ENCODE assay signal across 8 cellular contexts in the genomic region with DNA sequence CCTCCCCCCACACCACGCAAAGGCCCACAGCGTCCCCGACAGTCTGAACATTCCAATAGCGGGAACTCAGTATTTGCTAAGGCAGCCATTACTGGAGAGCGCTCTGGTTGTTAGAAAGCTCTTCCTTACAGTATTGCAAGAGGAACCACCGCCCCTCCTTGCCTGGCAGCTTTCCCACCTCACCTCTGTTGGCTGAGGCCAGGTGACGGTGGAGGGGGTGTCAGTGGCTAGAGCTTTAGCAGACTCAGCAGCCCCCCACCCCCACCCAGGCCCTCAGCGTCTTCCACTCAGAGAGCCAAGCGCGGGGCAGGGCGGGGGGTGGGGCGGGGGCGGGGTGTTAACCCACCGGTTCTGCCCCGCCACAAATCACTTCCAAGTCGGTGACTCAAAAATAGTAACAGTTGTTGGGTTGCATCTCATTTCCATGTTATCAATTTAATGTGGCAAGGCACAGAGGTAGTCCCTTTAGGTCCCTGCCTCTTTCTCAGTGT. TPM values are rescaled to one million over a fixed set of nuclear protein-coding genes. Genes with fewer than 3 reads are reported as not detected.
DNase-seq lines count a peak whose midpoint lies in the region; ATAC-seq, FAIRE-seq and TF ChIP-seq lines count a peak whose summit lies in the region.

No MANE protein-coding gene starts in this region.

- ATAC-seq in GM21381 (IDR thresholded peaks at IDR 0.05; ENCODE audit: unreplicated experiment), result no peak

- H3K27ac ChIP-seq in VCaP (peak overlapping the region; percentile 71), endothelial cell of umbilical vein (ENCODE audit: insufficient read depth, low read depth, low read length) (peak overlapping the region; percentile 48)

- peak overlapping the region; percentile 6 for H3K4me2 ChIP-seq in endothelial cell of umbilical vein (ENCODE audit: insufficient read depth, low read length)

- H3K4me3 Mint-ChIP-seq in nephron, result peak overlapping the region; percentile 90 to 94 (median 92)

- FAIRE-seq in endothelial cell of umbilical vein (lab: Jason Lieb, UNC), result peak; percentile 44

- H3K9me3 Mint-ChIP-seq in nephron, result no peaks in the 10 kb centered on the region

- H3K27me3 Mint-ChIP-seq in nephron (ENCODE audit: low read depth), result no peaks in the 10 kb centered on the region

- no peak overlapping the region for H3K9ac ChIP-seq in endothelial cell of umbilical vein (replicated peaks; ENCODE audit: extremely low read depth, insufficient read depth, low read length)

- TF ChIP-seq CTCF in VCaP (conservative IDR thresholded peaks at IDR 0.05), result no peak
- no peak for TF ChIP-seq CTCF in endothelial cell of umbilical vein (IDR thresholded peaks at IDR 0.05; ENCODE audit: extremely low read depth in 1 of 2, insufficient read depth in 1 of 2, low read depth in 1 of 2, low read length in 2 of 2)
- TF ChIP-seq CTCF in nephron (IDR thresholded peaks at IDR 0.05; ENCODE audit: unreplicated experiment in 3 of 3), result no peak

- H3K4me3 ChIP-seq in endothelial cell of umbilical vein (replicated peaks in 1 of 3; ENCODE audit: insufficient read depth in 1 of 3, low read depth in 1 of 3, low read length in 3 of 3), result no peak overlapping the region

- intact Hi-C loops in endothelial cell of umbilical vein (cut with micrococcal nuclease), result loop anchor here (1.0 to 5.0 kb wide), 3 partner anchors 101 to 357 kb away; partner anchors contain the start of gene WNK4

- no peaks in the 10 kb centered on the region for H3K79me2 ChIP-seq in endothelial cell of umbilical vein (ENCODE audit: control insufficient read depth, insufficient read depth, low read length)

- no peaks in the 10 kb centered on the region for H4K20me1 ChIP-seq in endothelial cell of umbilical vein (replicated peaks; ENCODE audit: control insufficient read depth, extremely low read depth, insufficient read depth, low read length)

- CTCF ChIA-PET in endothelial cell of umbilical vein (lab: Charles Lee), result interaction anchor here (0.7 to 8.3 kb wide), 9 partner anchors 16 to 130 kb away, joined by 3 to 235 read pairs (median 4); partner anchors contain the start of genes PSMC3IP, RETREG3, TUBG1 and TUBG2

- no peaks in the 10 kb centered on the region for H3K36me3 Mint-ChIP-seq in nephron (ENCODE audit: low read depth)

- dilution Hi-C loops in endothelial cell of umbilical vein (cut with MboI; ENCODE audit: extremely low pct_ligation_motif_present, low sequenced_read_pairs), result no loop called here

- H3K36me3 ChIP-seq in endothelial cell of umbilical vein (ENCODE audit: control insufficient read depth in 2 of 2, extremely low read depth in 1 of 2, insufficient read depth in 2 of 2, low read length in 2 of 2), result no peaks in the 10 kb centered on the region

- TF ChIP-seq POLR2A in endothelial cell of umbilical vein (IDR thresholded peaks at IDR 0.05; ENCODE audit: low read depth, low read length), result no peak

- no TSS peak for BruUV-seq in endothelial cell of umbilical vein (replicated peaks; lab: Mats Ljungman, UMichigan)

- peak; percentile 46 to 81 (median 72) for DNase-seq in NCI-H1417 (lab: John Stamatoyannopoulos, UW)
- DNase-seq in NCI-H1417 treated with DMSO at 0.1 percent for 48 hours (lab: John Stamatoyannopoulos, UW), result no peak
- peak; percentile 79 for DNase-seq in NCI-H1694 treated with DMSO at 0.1 percent for 48 hours (lab: John Stamatoyannopoulos, UW)
- DNase-seq in endothelial cell of umbilical vein (ENCODE audit: low read depth, low spot score), result peak; percentile 28
- no peak for DNase-seq in DMS114 treated with DMSO at 0.1 percent for 48 hours (lab: John Stamatoyannopoulos, UW; ENCODE audit: unreplicated experiment)

- peak overlapping the region; percentile 79 for H2AFZ ChIP-seq in endothelial cell of umbilical vein (ENCODE audit: low read depth, low read length)

- peaks cover 50% of the 10 kb centered on the region for H3K4me1 Mint-ChIP-seq in nephron

- POLR2A ChIA-PET in endothelial cell of umbilical vein (lab: Charles Lee), result no interaction called here

- no peaks in the 10 kb centered on the region for H3K9me1 ChIP-seq in endothelial cell of umbilical vein (replicated peaks; ENCODE audit: control insufficient read depth, extremely low read depth, insufficient read depth, low read length)

- H3K27me3 ChIP-seq in endothelial cell of umbilical vein (ENCODE audit: control insufficient read depth in 2 of 2, insufficient read depth in 2 of 2, low read length in 2 of 2), result peaks cover 0 to 1% of the 10 kb centered on the region in 2 experiments

- peak overlapping the region; percentile 99 for H3K27ac Mint-ChIP-seq in nephron

- H3K4me1 ChIP-seq in endothelial cell of umbilical vein (ENCODE audit: control insufficient read depth, extremely low read depth, insufficient read depth, low read length), result peaks cover 51% of the 10 kb centered on the region

- H3K9me3 ChIP-seq in endothelial cell of umbilical vein (replicated peaks; ENCODE audit: control insufficient read depth, insufficient read depth, low read length), result no peaks in the 10 kb centered on the region

TF ChIP-seq in endothelial cell of umbilical vein, 7 proteins besides CTCF, POLR2A, EP300 and RAD21:
- TF ChIP-seq MYC (IDR thresholded peaks at IDR 0.05; ENCODE audit: low read depth, low read length), result no peak
- TF ChIP-seq MAX (IDR thresholded peaks at IDR 0.05; ENCODE audit: insufficient read depth, insufficient read length), result no peak
- no peak for TF ChIP-seq GATA2 (IDR thresholded peaks at IDR 0.05; ENCODE audit: insufficient read depth, insufficient read length, low read depth, low read length)
- TF ChIP-seq POLR2AphosphoS5 (IDR thresholded peaks at IDR 0.05; ENCODE audit: insufficient read depth, low read depth, low read length), result no peak
- no peak for TF ChIP-seq EZH2 (IDR thresholded peaks at IDR 0.05; ENCODE audit: borderline replicate concordance, low read depth, low read length, severe bottlenecking)
- no peak for TF ChIP-seq JUN (IDR thresholded peaks at IDR 0.05; ENCODE audit: borderline replicate concordance, insufficient read depth, insufficient read length, low read depth)
- no peak for TF ChIP-seq FOS (IDR thresholded peaks at IDR 0.05; ENCODE audit: borderline replicate concordance, insufficient read depth, low read length)

RNA-seq across cellular contexts. Expression of gene PLEKHH3, which starts 2.3 kb away (rescaled TPM):
- 11.3 and 13.2 TPM in 2 replicates for total RNA-seq in endothelial cell of umbilical vein
- 5.4 and 6.8 TPM in 2 replicates for polyA plus RNA-seq in endothelial cell of umbilical vein
- polyA plus RNA-seq in endothelial cell of umbilical vein (2011; cell fraction: cytosol; rRNA removed), result 2.4 and 3.6 TPM in 2 replicates
- polyA plus RNA-seq in endothelial cell of umbilical vein (2011; cell fraction: nucleus; rRNA removed), result 5.3 and 6.6 TPM in 2 replicates
- 5.4 and 9.0 TPM in 2 replicates for polyA plus RNA-seq in endothelial cell of umbilical vein (2012)
- 2.5 and 3.3 TPM in 2 replicates for polyA minus RNA-seq in endothelial cell of umbilical vein
- polyA minus RNA-seq in endothelial cell of umbilical vein (2011; cell fraction: cytosol; rRNA and poly(A)+ RNA removed), result 21.0 TPM
- 1.9 and 2.5 TPM in 2 replicates for polyA minus RNA-seq in endothelial cell of umbilical vein (2011; cell fraction: nucleus; rRNA and poly(A)+ RNA removed)

RNA-seq across cellular contexts. Expression of gene CCR10, which starts 2.6 kb away (rescaled TPM):
- total RNA-seq in endothelial cell of umbilical vein, result 1.3 TPM in 1 of 2 replicates, not detected in the other
- 1.1 and 1.4 TPM in 2 replicates for polyA plus RNA-seq in endothelial cell of umbilical vein
- 0.49 and 1.0 TPM in 2 replicates for polyA plus RNA-seq in endothelial cell of umbilical vein (2011; cell fraction: cytosol; rRNA removed)
- 0.49 and 1.1 TPM in 2 replicates for polyA plus RNA-seq in endothelial cell of umbilical vein (2011; cell fraction: nucleus; rRNA removed)
- 2.1 and 4.5 TPM in 2 replicates for polyA plus RNA-seq in endothelial cell of umbilical vein (2012)
- 0.36 and 0.55 TPM in 2 replicates for polyA minus RNA-seq in endothelial cell of umbilical vein
- not detected for polyA minus RNA-seq in endothelial cell of umbilical vein (2011; cell fraction: cytosol; rRNA and poly(A)+ RNA removed)
- 0.29 and 0.63 TPM in 2 replicates for polyA minus RNA-seq in endothelial cell of umbilical vein (2011; cell fraction: nucleus; rRNA and poly(A)+ RNA removed)

RNA-seq across cellular contexts. Expression of gene CNTNAP1, which starts 3.3 kb away (rescaled TPM):
- total RNA-seq in endothelial cell of umbilical vein, result 3.6 and 44.8 TPM in 2 replicates
- 26.3 and 27.3 TPM in 2 replicates for polyA plus RNA-seq in endothelial cell of umbilical vein
- polyA plus RNA-seq in endothelial cell of umbilical vein (2011; cell fraction: cytosol; rRNA removed), result 16.5 and 18.9 TPM in 2 replicates
- 73.5 and 81.1 TPM in 2 replicates for polyA plus RNA-seq in endothelial cell of umbilical vein (2011; cell fraction: nucleus; rRNA removed)
- 40.8 and 55.4 TPM in 2 replicates for polyA plus RNA-seq in endothelial cell of umbilical vein (2012)
- polyA minus RNA-seq in endothelial cell of umbilical vein, result 28.1 and 29.9 TPM in 2 replicates
- 1.2 TPM for polyA minus RNA-seq in endothelial cell of umbilical vein (2011; cell fraction: cytosol; rRNA and poly(A)+ RNA removed)
- 17.0 and 20.2 TPM in 2 replicates for polyA minus RNA-seq in endothelial cell of umbilical vein (2011; cell fraction: nucleus; rRNA and poly(A)+ RNA removed)

RNA-seq across cellular contexts. Expression of gene TUBG2, which starts 20.0 kb away (rescaled TPM):
- total RNA-seq in endothelial cell of umbilical vein, result 13.1 and 13.2 TPM in 2 replicates
- 17.7 and 19.4 TPM in 2 replicates for polyA plus RNA-seq in endothelial cell of umbilical vein
- 6.7 and 9.7 TPM in 2 replicates for polyA plus RNA-seq in endothelial cell of umbilical vein (2011; cell fraction: cytosol; rRNA removed)
- 52.9 and 63.6 TPM in 2 replicates for polyA plus RNA-seq in endothelial cell of umbilical vein (2011; cell fraction: nucleus; rRNA removed)
- polyA plus RNA-seq in endothelial cell of umbilical vein (2012), result 13.6 and 17.5 TPM in 2 replicates
- 7.0 and 10.2 TPM in 2 replicates for polyA minus RNA-seq in endothelial cell of umbilical vein
- 3.5 TPM for polyA minus RNA-seq in endothelial cell of umbilical vein (2011; cell fraction: cytosol; rRNA and poly(A)+ RNA removed)
- polyA minus RNA-seq in endothelial cell of umbilical vein (2011; cell fraction: nucleus; rRNA and poly(A)+ RNA removed), result 12.4 and 16.1 TPM in 2 replicates

Comparison
In these comparisons a context has a peak if more than half of its experiments do, and no peak if none do; other contexts are left out.
1. DNase-seq: peak in NCI-H1417 (3 of 3), NCI-H1694 treated with DMSO at 0.1 percent for 48 hours (single experiment) and endothelial cell of umbilical vein (single experiment); none in NCI-H1417 treated with DMSO at 0.1 percent for 48 hours (single experiment) and DMS114 treated with DMSO at 0.1 percent for 48 hours (single experiment).